ENCODE assay signal across 37 cellular contexts in the genomic region with DNA sequence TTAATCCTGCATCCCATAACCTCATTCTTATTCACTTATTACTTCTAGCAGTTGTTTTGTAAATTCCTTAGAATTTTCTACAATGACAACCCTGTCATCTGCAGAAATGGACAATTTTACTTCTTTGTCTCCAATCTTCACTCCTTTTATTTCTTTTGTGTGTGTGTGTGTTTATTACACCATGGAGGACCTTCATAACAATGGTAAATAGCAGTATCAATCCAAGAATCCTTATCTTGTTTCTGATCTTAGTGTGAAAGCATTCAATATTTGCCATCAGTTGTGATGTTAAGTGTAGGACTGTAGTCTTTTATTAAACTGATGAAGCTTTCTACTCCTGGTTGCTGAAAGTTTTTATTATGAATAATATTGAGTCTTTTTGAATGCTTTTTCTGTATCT.
"Had no signal": no experiment of that assay in that cellular context is flagged by ENCODE, and none has a peak within 500 bp of the region (broad histone marks: within the 10 kb centered on the region; RNA-seq: fewer than 3 reads in every experiment).

No MANE protein-coding gene starts in this region.

- H3K36me3 Mint-ChIP-seq: activated naive CD4-positive, alpha-beta T cell treated with anti-CD3 and anti-CD28 coated beads, Interleukin-2, amount 10 ng/mL, durations not matched to agents 7 days and 5 days; activated naive CD4-positive, alpha-beta T cell treated with anti-CD3 and anti-CD28 coated beads, Interleukin-2, amount 50 U/mL, for 24 hours; activated naive CD4-positive, alpha-beta T cell treated with anti-CD3 and anti-CD28 coated beads, Interleukin-2, amount 50 U/mL, for 72 hours; activated naive CD8-positive, alpha-beta T cell; activated naive CD8-positive, alpha-beta T cell treated with anti-CD3 and anti-CD28 coated beads for 36 hours; activated naive CD8-positive, alpha-beta T cell treated with anti-CD3 and anti-CD28 coated beads, Interleukin-2, amount 10 ng/mL, durations not matched to agents 7 days and 5 days had no signal

- H3K4me3 ChIP-seq: adrenal gland, body of pancreas, breast epithelium, cardiac muscle cell had no signal

- H3K27ac ChIP-seq: adrenal gland, body of pancreas, brain microvascular endothelial cell, breast epithelium had no signal

- H3K4me1 Mint-ChIP-seq: activated naive CD4-positive, alpha-beta T cell treated with anti-CD3 and anti-CD28 coated beads, Interleukin-2, amount 10 ng/mL, durations not matched to agents 7 days and 5 days; activated naive CD4-positive, alpha-beta T cell treated with anti-CD3 and anti-CD28 coated beads, Interleukin-2, amount 50 U/mL, for 24 hours; activated naive CD8-positive, alpha-beta T cell treated with anti-CD3 and anti-CD28 coated beads for 36 hours; activated naive CD8-positive, alpha-beta T cell treated with anti-CD3 and anti-CD28 coated beads, Interleukin-2, amount 10 ng/mL, durations not matched to agents 7 days and 5 days; activated naive CD8-positive, alpha-beta T cell treated with anti-CD3 and anti-CD28 coated beads, Interleukin-2, amount 50 U/mL, for 24 hours; activated T-helper 17 cell treated with anti-CD3 and anti-CD28 coated beads, Interleukin-2, amount 50 U/mL, for 72 hours; central memory CD8-positive, alpha-beta T cell had no signal

- H3K36me3 ChIP-seq: adrenal gland, brain microvascular endothelial cell, breast epithelium, cardiac muscle cell had no signal

- H3K27me3 Mint-ChIP-seq: activated naive CD4-positive, alpha-beta T cell treated with anti-CD3 and anti-CD28 coated beads, Interleukin-2, amount 10 ng/mL, durations not matched to agents 7 days and 5 days; brain had no signal

- H3K27me3 ChIP-seq: adrenal gland, body of pancreas, brain microvascular endothelial cell, breast epithelium, cardiac muscle cell had no signal

- H3K27ac Mint-ChIP-seq: activated naive CD4-positive, alpha-beta T cell treated with anti-CD3 and anti-CD28 coated beads for 36 hours; activated naive CD4-positive, alpha-beta T cell treated with anti-CD3 and anti-CD28 coated beads, Interleukin-2, amount 10 ng/mL, durations not matched to agents 7 days and 5 days; activated naive CD4-positive, alpha-beta T cell treated with anti-CD3 and anti-CD28 coated beads, Interleukin-2, amount 50 U/mL, for 24 hours; activated naive CD4-positive, alpha-beta T cell treated with anti-CD3 and anti-CD28 coated beads, Interleukin-2, amount 50 U/mL, for 72 hours; activated naive CD8-positive, alpha-beta T cell; activated naive CD8-positive, alpha-beta T cell treated with anti-CD3 and anti-CD28 coated beads for 36 hours; activated naive CD8-positive, alpha-beta T cell treated with anti-CD3 and anti-CD28 coated beads, Interleukin-2, amount 10 ng/mL, durations not matched to agents 7 days and 5 days; activated naive CD8-positive, alpha-beta T cell treated with anti-CD3 and anti-CD28 coated beads, Interleukin-2, amount 50 U/mL, for 24 hours; activated T-cell treated with anti-CD3 and anti-CD28 coated beads, Interleukin-2, amount 50 U/mL, for 24 hours; activated T-cell treated with anti-CD3 and anti-CD28 coated beads, Interleukin-2, amount 50 U/mL, for 72 hours; activated T-helper 1 cell treated with anti-CD3 and anti-CD28 coated beads, Interleukin-12 subunit alpha, Interleukin-12 subunit beta, Interleukin-2, Interleukin-4 antibody, amounts not matched to agents 30 ng/mL and 10 ng/mL and 1 ng/mL, durations not matched to agents 14 hours and 24 hours and 36 hours; activated T-helper 17 cell treated with anti-CD3 and anti-CD28 coated beads, Interleukin-2, amount 50 U/mL, for 72 hours; activated T-helper 2 cell treated with anti-CD3 and anti-CD28 coated beads, Interferon-gamma antibody, Interleukin-2, Interleukin-4, amounts not matched to agents 10 μg/mL and 5 μg/mL and 100 μg/mL, durations not matched to agents 14 hours and 24 hours and 36 hours; brain had no signal

- DNase-seq: activated effector memory CD4-positive, alpha-beta T cell treated with anti-CD3 and anti-CD28 coated beads, Interleukin-2, amount 50 U/mL, for 16 hours; activated effector memory CD4-positive, alpha-beta T cell treated with Interleukin-2 at 50 U/mL for 16 hours; activated gamma-delta T cell; activated gamma-delta T cell treated with Interleukin-2 at 50 U/mL for 16 hours; activated naive CD4-positive, alpha-beta T cell; activated naive CD4-positive, alpha-beta T cell treated with anti-CD3 and anti-CD28 coated beads for 36 hours; activated naive CD4-positive, alpha-beta T cell treated with anti-CD3 and anti-CD28 coated beads, Interleukin-2, amount 10 ng/mL, durations not matched to agents 7 days and 5 days; activated naive CD4-positive, alpha-beta T cell treated with anti-CD3 and anti-CD28 coated beads, Interleukin-2, amount 50 U/mL, for 16 hours; activated naive CD4-positive, alpha-beta T cell treated with Interleukin-2 at 50 U/mL for 16 hours; activated naive CD8-positive, alpha-beta T cell treated with anti-CD3 and anti-CD28 coated beads for 36 hours; activated naive CD8-positive, alpha-beta T cell treated with anti-CD3 and anti-CD28 coated beads, Interleukin-2, amount 10 ng/mL, durations not matched to agents 7 days and 5 days; activated naive CD8-positive, alpha-beta T cell treated with anti-CD3 and anti-CD28 coated beads, Interleukin-2, amount 50 U/mL, for 24 hours; activated T-cell treated with anti-CD3 and anti-CD28 coated beads, Interleukin-2, amount 50 U/mL, for 1 hour; activated T-cell treated with anti-CD3 and anti-CD28 coated beads, Interleukin-2, amount 50 U/mL, for 24 hours; activated T-cell treated with anti-CD3 and anti-CD28 coated beads, Interleukin-2, amount 50 U/mL, for 4 hours; activated T-cell treated with anti-CD3 and anti-CD28 coated beads, Interleukin-2, amount 50 U/mL, for 48 hours; activated T-cell treated with anti-CD3 and anti-CD28 coated beads, Interleukin-2, amount 50 U/mL, for 72 hours; adrenal gland; amniotic stem cell; amygdala; anterior cingulate cortex; aorta; body of pancreas; brain microvascular endothelial cell; caudate nucleus; central memory CD4-positive, alpha-beta T cell; cerebellar nuclear complex had no signal

- H3K4me1 ChIP-seq: adrenal gland, body of pancreas, breast epithelium had no signal

- H3K9me3 Mint-ChIP-seq: activated naive CD4-positive, alpha-beta T cell treated with anti-CD3 and anti-CD28 coated beads for 36 hours; activated naive CD4-positive, alpha-beta T cell treated with anti-CD3 and anti-CD28 coated beads, Interleukin-2, amount 10 ng/mL, durations not matched to agents 7 days and 5 days; activated naive CD4-positive, alpha-beta T cell treated with anti-CD3 and anti-CD28 coated beads, Interleukin-2, amount 50 U/mL, for 24 hours; activated naive CD4-positive, alpha-beta T cell treated with anti-CD3 and anti-CD28 coated beads, Interleukin-2, amount 50 U/mL, for 72 hours; activated naive CD8-positive, alpha-beta T cell treated with anti-CD3 and anti-CD28 coated beads for 36 hours; activated naive CD8-positive, alpha-beta T cell treated with anti-CD3 and anti-CD28 coated beads, Interleukin-2, amount 10 ng/mL, durations not matched to agents 7 days and 5 days; activated naive CD8-positive, alpha-beta T cell treated with anti-CD3 and anti-CD28 coated beads, Interleukin-2, amount 50 U/mL, for 24 hours; activated T-cell treated with anti-CD3 and anti-CD28 coated beads, Interleukin-2, amount 50 U/mL, for 24 hours; activated T-cell treated with anti-CD3 and anti-CD28 coated beads, Interleukin-2, amount 50 U/mL, for 4 hours; activated T-cell treated with anti-CD3 and anti-CD28 coated beads, Interleukin-2, amount 50 U/mL, for 72 hours; activated T-helper 1 cell treated with anti-CD3 and anti-CD28 coated beads, Interleukin-12 subunit alpha, Interleukin-12 subunit beta, Interleukin-2, Interleukin-4 antibody, amounts not matched to agents 30 ng/mL and 10 ng/mL and 1 ng/mL, durations not matched to agents 14 hours and 24 hours and 36 hours; activated T-helper 17 cell treated with anti-CD3 and anti-CD28 coated beads, Interleukin-2, amount 50 U/mL, for 72 hours; activated T-helper 2 cell treated with anti-CD3 and anti-CD28 coated beads, Interferon-gamma antibody, Interleukin-2, Interleukin-4, amounts not matched to agents 10 μg/mL and 5 μg/mL and 100 μg/mL, durations not matched to agents 14 hours and 24 hours and 36 hours; brain; central memory CD8-positive, alpha-beta T cell had no signal

- H3K9me3 ChIP-seq: adrenal gland, body of pancreas, breast epithelium had no signal

- ATAC-seq: activated naive CD4-positive, alpha-beta T cell treated with anti-CD3 and anti-CD28 coated beads, Interleukin-2, amount 50 U/mL, for 72 hours; activated naive CD8-positive, alpha-beta T cell treated with anti-CD3 and anti-CD28 coated beads, Interleukin-2, amount 50 U/mL, for 24 hours; activated T-cell treated with anti-CD3 and anti-CD28 coated beads, Interleukin-2, amount 50 U/mL, for 4 hours; activated T-cell treated with anti-CD3 and anti-CD28 coated beads, Interleukin-2, amount 50 U/mL, for 72 hours; activated T-helper 17 cell treated with anti-CD3 and anti-CD28 coated beads, Interleukin-2, amount 50 U/mL, for 72 hours; body of pancreas had no signal

- H3K4me3 Mint-ChIP-seq: activated naive CD4-positive, alpha-beta T cell treated with anti-CD3 and anti-CD28 coated beads for 36 hours; activated naive CD4-positive, alpha-beta T cell treated with anti-CD3 and anti-CD28 coated beads, Interleukin-2, amount 10 ng/mL, durations not matched to agents 7 days and 5 days; activated naive CD4-positive, alpha-beta T cell treated with anti-CD3 and anti-CD28 coated beads, Interleukin-2, amount 50 U/mL, for 24 hours; activated naive CD8-positive, alpha-beta T cell; activated naive CD8-positive, alpha-beta T cell treated with anti-CD3 and anti-CD28 coated beads for 36 hours; activated naive CD8-positive, alpha-beta T cell treated with anti-CD3 and anti-CD28 coated beads, Interleukin-2, amount 10 ng/mL, durations not matched to agents 7 days and 5 days; activated naive CD8-positive, alpha-beta T cell treated with anti-CD3 and anti-CD28 coated beads, Interleukin-2, amount 50 U/mL, for 24 hours; activated T-cell treated with anti-CD3 and anti-CD28 coated beads, Interleukin-2, amount 50 U/mL, for 24 hours; activated T-cell treated with anti-CD3 and anti-CD28 coated beads, Interleukin-2, amount 50 U/mL, for 4 hours; activated T-cell treated with anti-CD3 and anti-CD28 coated beads, Interleukin-2, amount 50 U/mL, for 72 hours; activated T-helper 1 cell treated with anti-CD3 and anti-CD28 coated beads, Interleukin-12 subunit alpha, Interleukin-12 subunit beta, Interleukin-2, Interleukin-4 antibody, amounts not matched to agents 30 ng/mL and 10 ng/mL and 1 ng/mL, durations not matched to agents 14 hours and 24 hours and 36 hours; activated T-helper 17 cell treated with anti-CD3 and anti-CD28 coated beads, Interleukin-2, amount 50 U/mL, for 72 hours; brain; central memory CD8-positive, alpha-beta T cell had no signal
